10 cellular contexts compared by ENCODE assay signal in genomic region chr5:78760411-78761169, GRCh38.
DNase-seq lines count a peak whose midpoint lies in the region; ATAC-seq, FAIRE-seq and TF ChIP-seq lines count a peak whose summit lies in the region.
"Had no signal": no experiment of that assay in that cellular context is flagged by ENCODE, and none has a peak within 500 bp of the region (broad histone marks: within the 10 kb centered on the region; RNA-seq: fewer than 3 reads in every experiment).

No MANE protein-coding gene starts in this region.

- no peaks in the 10 kb centered on the region for H3K4me1 ChIP-seq in DND-41 (ENCODE audit: insufficient read depth, low read length)
- peaks cover 14% of the 10 kb centered on the region for H3K4me1 ChIP-seq in astrocyte (ENCODE audit: insufficient read depth, low read length)
- peaks cover 1% of the 10 kb centered on the region for H3K4me1 ChIP-seq in mesendoderm (ENCODE audit: control insufficient read depth, low read depth, low read length)

- TF ChIP-seq CTCF in DND-41 (IDR thresholded peaks at IDR 0.05; ENCODE audit: borderline replicate concordance, extremely low read depth, low read length, poor library complexity, severe bottlenecking) (peak; percentile 35), astrocyte (IDR thresholded peaks at IDR 0.05; ENCODE audit: insufficient read depth, low read depth, low read length) (peak; percentile 30)

- H3K27ac Mint-ChIP-seq in astrocyte (ENCODE audit: unreplicated experiment), result no peak overlapping the region

- H3K9me3 ChIP-seq in DND-41 (ENCODE audit: insufficient read depth, low read length, severe bottlenecking), result no peaks in the 10 kb centered on the region
- H3K9me3 ChIP-seq in astrocyte (ENCODE audit: insufficient read depth, low read depth, low read length), result no peaks in the 10 kb centered on the region

- no peak overlapping the region for H4K5ac ChIP-seq in mesendoderm (ENCODE audit: low read length)

- H3K36me3 ChIP-seq in DND-41 (ENCODE audit: insufficient read depth, low read length) (no peaks in the 10 kb centered on the region), astrocyte (ENCODE audit: insufficient read depth, low read length) (no peaks in the 10 kb centered on the region), mesendoderm (ENCODE audit: control insufficient read depth, insufficient read depth, low read length) (no peaks in the 10 kb centered on the region)

- peaks cover 29% of the 10 kb centered on the region for H3K27me3 Mint-ChIP-seq in astrocyte (ENCODE audit: low read depth, unreplicated experiment)

- no peaks in the 10 kb centered on the region for H3K79me1 ChIP-seq in mesendoderm (ENCODE audit: low read length)

- no peak overlapping the region for H2AK5ac ChIP-seq in mesendoderm (ENCODE audit: low read length)

- no CpG with 5 or more reads among the region's 3 CpGs for WGBS in mesendoderm (ENCODE audit: extremely low coverage, insufficient coverage, low lambda C conversion rate)

- no peak overlapping the region for H3K4ac ChIP-seq in mesendoderm (ENCODE audit: low read depth, low read length)

- no peak overlapping the region for H3K18ac ChIP-seq in mesendoderm (ENCODE audit: low read length)

- H3K9me3 Mint-ChIP-seq in astrocyte (ENCODE audit: unreplicated experiment), result no peaks in the 10 kb centered on the region

- no peak overlapping the region for H3K4me2 ChIP-seq in DND-41 (ENCODE audit: insufficient read depth, low read length)
- no peak overlapping the region for H3K4me2 ChIP-seq in astrocyte (ENCODE audit: low read length)
- H3K4me2 ChIP-seq in mesendoderm (ENCODE audit: low read length), result no peak overlapping the region

- H3K4me3 Mint-ChIP-seq in astrocyte (ENCODE audit: unreplicated experiment), result no peak overlapping the region

- no peak overlapping the region for H2BK15ac ChIP-seq in mesendoderm (replicated peaks; ENCODE audit: low read depth)

- H3K36me3 Mint-ChIP-seq in astrocyte (ENCODE audit: low read depth, unreplicated experiment), result peaks cover 2% of the 10 kb centered on the region

- no peak overlapping the region for H3K23ac ChIP-seq in mesendoderm (ENCODE audit: low read length)

- FAIRE-seq in astrocyte (lab: Jason Lieb, UNC), result no peak

- H3K4me1 Mint-ChIP-seq in astrocyte (ENCODE audit: low read depth, unreplicated experiment), result peaks cover 30% of the 10 kb centered on the region

- no peak overlapping the region for H2BK120ac ChIP-seq in mesendoderm (ENCODE audit: low read depth, low read length)

- H3K56ac ChIP-seq in mesendoderm (ENCODE audit: low read length), result no peak overlapping the region

- no peaks in the 10 kb centered on the region for H3K79me2 ChIP-seq in DND-41 (ENCODE audit: insufficient read depth, low read length)
- H3K79me2 ChIP-seq in astrocyte (ENCODE audit: insufficient read depth, low read length), result no peaks in the 10 kb centered on the region
- H3K79me2 ChIP-seq in mesendoderm (ENCODE audit: control insufficient read depth, insufficient read depth, low read length), result no peaks in the 10 kb centered on the region

- no peak overlapping the region for H3K27ac ChIP-seq in DND-41 (ENCODE audit: low read length)
- H3K27ac ChIP-seq in astrocyte (ENCODE audit: low read depth, low read length), result no peak overlapping the region
- no peak overlapping the region for H3K27ac ChIP-seq in mesendoderm (ENCODE audit: low read depth, low read length)

- H3K27me3 ChIP-seq in DND-41 (ENCODE audit: insufficient read depth, low read length, poor library complexity) (no peaks in the 10 kb centered on the region), astrocyte (ENCODE audit: insufficient read depth, low read length) (peaks cover 57% of the 10 kb centered on the region), mesendoderm (ENCODE audit: insufficient read depth, low read length, poor library complexity) (no peaks in the 10 kb centered on the region)

- H4K8ac ChIP-seq in mesendoderm (ENCODE audit: low read depth, low read length), result no peak overlapping the region

- H3K9ac ChIP-seq in DND-41 (ENCODE audit: low read depth, low read length) (no peak overlapping the region), astrocyte (ENCODE audit: low read length) (no peak overlapping the region), mesendoderm (ENCODE audit: low read length) (no peak overlapping the region)

- DNase-seq in DND-41 (no peak), Kasumi-1 (lab: John Stamatoyannopoulos, UW) (peak; percentile 82 to 93), astrocyte (ENCODE audit: low read depth) (no peak), mesendoderm (peak; percentile 32), D341Med (ENCODE audit: low spot score) (no peak)
- DNase-seq in stimulated activated CD4-positive, alpha-beta T cell treated with anti-CD3 and anti-CD28 coated beads, Interleukin-1b, Interleukin-23, amount 100 ng/mL, for 48 hours, result no peak
- DNase-seq: activated CD4-positive, CD25-positive, alpha-beta regulatory T cell; NCI-H526 had no signal

- no peak overlapping the region for H2BK5ac ChIP-seq in mesendoderm (ENCODE audit: low read length)

- no peak for ATAC-seq in DND-41 (ENCODE audit: insufficient read depth, low read depth)
- no peak for ATAC-seq in HG02981 (IDR thresholded peaks at IDR 0.05; ENCODE audit: unreplicated experiment)
- no peak for ATAC-seq in HG02642 (IDR thresholded peaks at IDR 0.05; ENCODE audit: poor library complexity, unreplicated experiment)

- H4K20me1 ChIP-seq in DND-41 (ENCODE audit: insufficient read depth, low read length) (no peaks in the 10 kb centered on the region), astrocyte (ENCODE audit: insufficient read depth, low read length) (no peaks in the 10 kb centered on the region)

- H2AFZ ChIP-seq in DND-41 (ENCODE audit: low read depth, low read length), result no peak overlapping the region
- H2AFZ ChIP-seq in astrocyte (ENCODE audit: low read depth, low read length), result no peak overlapping the region

- H3K4me3 ChIP-seq in DND-41 (ENCODE audit: low read depth in 1 of 2, low read length in 2 of 2) (no peak overlapping the region), astrocyte (ENCODE audit: insufficient read depth, low read depth, low read length) (no peak overlapping the region), mesendoderm (ENCODE audit: low read length) (no peak overlapping the region)

Comparison
In these comparisons a context has a peak if more than half of its experiments do, and no peak if none do; other contexts are left out.
1. DNase-seq: peak in Kasumi-1 (2 of 2) and mesendoderm (single experiment); none in DND-41 (single experiment), astrocyte (single experiment), stimulated activated CD4-positive, alpha-beta T cell treated with anti-CD3 and anti-CD28 coated beads, Interleukin-1b, Interleukin-23, amount 100 ng/mL, for 48 hours (single experiment) and D341Med (single experiment).